8 cellular contexts compared by ENCODE assay signal in genomic region chr1:166920561-166921475, GRCh38. TPM values are rescaled to one million over a fixed set of nuclear protein-coding genes. Genes with fewer than 3 reads are reported as not detected.
A peak's percentile ranks its signal among the peaks of the same experiment; 100 is the strongest.
DNase-seq lines count a peak whose midpoint lies in the region; ATAC-seq and TF ChIP-seq lines count a peak whose summit lies in the region.

No MANE protein-coding gene starts in this region.

- intact Hi-C loops in heart right ventricle (cut with DNase I): loop anchor here in 1 of 10 donors (5.0 kb wide), 1 partner anchor 51 kb away; no protein-coding TSS in a partner anchor
- intact Hi-C loops in posterior cingulate gyrus (cut with DNase I): no loop called here
- intact Hi-C loops in posterior vena cava (cut with DNase I): no loop called here

- H3K4me3 ChIP-seq in GM08714 (ENCODE audit: low read length): peak overlapping the region; percentile 32; the same call in 1 of the 2 replicates
- peak overlapping the region; percentile 5 to 56 (median 46) for H3K4me3 ChIP-seq in heart right ventricle

- peaks cover 0 to 24% (median 7%) of the 10 kb centered on the region in 9 donors for H3K4me1 ChIP-seq in heart right ventricle

- peaks cover 0 to 54% (median 29%) of the 10 kb centered on the region in 7 donors for H3K27me3 ChIP-seq in heart right ventricle

- ATAC-seq in SK-N-SH treated with all-trans-retinoic acid at 6 μM for 48 hours (peak; percentile 31), heart right ventricle (peak; percentile 28 to 76 (median 51)), GM21360 (IDR thresholded peaks at IDR 0.05; ENCODE audit: unreplicated experiment) (no peak), HG03521 (IDR thresholded peaks at IDR 0.05; ENCODE audit: unreplicated experiment) (no peak)

- peak overlapping the region in 5 of 10 donors; percentile 40 to 68 (median 43) for H3K27ac ChIP-seq in heart right ventricle

- no peaks in the 10 kb centered on the region for H3K9me3 ChIP-seq in heart right ventricle

- H3K36me3 ChIP-seq in heart right ventricle: no peaks in the 10 kb centered on the region

- TF ChIP-seq CTCF in heart right ventricle (IDR thresholded peaks at IDR 0.05): peak in 1 of 9 donors; percentile 14

- 5% methylated on average over 105 to 113 of the region's 113 CpGs for WGBS in heart right ventricle, 2 donors

- peak in 1 of 2 donors; percentile 26 for DNase-seq in heart right ventricle
- peak in 7 of 10 donors; percentile 15 to 88 (median 35) for DNase-seq in posterior cingulate gyrus
- DNase-seq in NCI-H2081 (lab: John Stamatoyannopoulos, UW): no peak
- no peak for DNase-seq in posterior vena cava (ENCODE audit: low spot score)

TF ChIP-seq in SK-N-SH treated with all-trans-retinoic acid at 6 μM for 48 hours, 23 proteins besides CTCF, POLR2A, EP300 and RAD21:
- no peak for TF ChIP-seq ZNF70 (CRISPR knock-in tag; IDR thresholded peaks at IDR 0.05)
- TF ChIP-seq, protein P1, sequence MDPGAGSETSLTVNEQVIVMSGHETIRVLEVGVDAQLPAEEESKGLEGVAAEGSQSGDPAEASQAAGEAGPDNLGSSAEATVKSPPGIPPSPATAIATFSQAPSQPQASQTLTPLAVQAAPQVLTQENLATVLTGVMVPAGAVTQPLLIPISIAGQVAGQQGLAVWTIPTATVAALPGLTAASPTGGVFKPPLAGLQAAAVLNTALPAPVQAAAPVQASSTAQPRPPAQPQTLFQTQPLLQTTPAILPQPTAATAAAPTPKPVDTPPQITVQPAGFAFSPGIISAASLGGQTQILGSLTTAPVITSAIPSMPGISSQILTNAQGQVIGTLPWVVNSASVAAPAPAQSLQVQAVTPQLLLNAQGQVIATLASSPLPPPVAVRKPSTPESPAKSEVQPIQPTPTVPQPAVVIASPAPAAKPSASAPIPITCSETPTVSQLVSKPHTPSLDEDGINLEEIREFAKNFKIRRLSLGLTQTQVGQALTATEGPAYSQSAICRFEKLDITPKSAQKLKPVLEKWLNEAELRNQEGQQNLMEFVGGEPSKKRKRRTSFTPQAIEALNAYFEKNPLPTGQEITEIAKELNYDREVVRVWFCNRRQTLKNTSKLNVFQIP (CRISPR knock-in tag; IDR thresholded peaks at IDR 0.05; ENCODE audit: borderline replicate concordance, low read depth): no peak
- no peak for TF ChIP-seq RARB (CRISPR knock-in tag; IDR thresholded peaks at IDR 0.05)
- no peak for TF ChIP-seq ZFP3 (CRISPR knock-in tag; IDR thresholded peaks at IDR 0.05)
- TF ChIP-seq ZFP30 (CRISPR knock-in tag; IDR thresholded peaks at IDR 0.05): no peak
- TF ChIP-seq ZNF8 (CRISPR knock-in tag; IDR thresholded peaks at IDR 0.05): no peak
- TF ChIP-seq CREB5 (CRISPR knock-in tag; IDR thresholded peaks at IDR 0.05; ENCODE audit: low read depth): no peak
- TF ChIP-seq, protein P2, sequence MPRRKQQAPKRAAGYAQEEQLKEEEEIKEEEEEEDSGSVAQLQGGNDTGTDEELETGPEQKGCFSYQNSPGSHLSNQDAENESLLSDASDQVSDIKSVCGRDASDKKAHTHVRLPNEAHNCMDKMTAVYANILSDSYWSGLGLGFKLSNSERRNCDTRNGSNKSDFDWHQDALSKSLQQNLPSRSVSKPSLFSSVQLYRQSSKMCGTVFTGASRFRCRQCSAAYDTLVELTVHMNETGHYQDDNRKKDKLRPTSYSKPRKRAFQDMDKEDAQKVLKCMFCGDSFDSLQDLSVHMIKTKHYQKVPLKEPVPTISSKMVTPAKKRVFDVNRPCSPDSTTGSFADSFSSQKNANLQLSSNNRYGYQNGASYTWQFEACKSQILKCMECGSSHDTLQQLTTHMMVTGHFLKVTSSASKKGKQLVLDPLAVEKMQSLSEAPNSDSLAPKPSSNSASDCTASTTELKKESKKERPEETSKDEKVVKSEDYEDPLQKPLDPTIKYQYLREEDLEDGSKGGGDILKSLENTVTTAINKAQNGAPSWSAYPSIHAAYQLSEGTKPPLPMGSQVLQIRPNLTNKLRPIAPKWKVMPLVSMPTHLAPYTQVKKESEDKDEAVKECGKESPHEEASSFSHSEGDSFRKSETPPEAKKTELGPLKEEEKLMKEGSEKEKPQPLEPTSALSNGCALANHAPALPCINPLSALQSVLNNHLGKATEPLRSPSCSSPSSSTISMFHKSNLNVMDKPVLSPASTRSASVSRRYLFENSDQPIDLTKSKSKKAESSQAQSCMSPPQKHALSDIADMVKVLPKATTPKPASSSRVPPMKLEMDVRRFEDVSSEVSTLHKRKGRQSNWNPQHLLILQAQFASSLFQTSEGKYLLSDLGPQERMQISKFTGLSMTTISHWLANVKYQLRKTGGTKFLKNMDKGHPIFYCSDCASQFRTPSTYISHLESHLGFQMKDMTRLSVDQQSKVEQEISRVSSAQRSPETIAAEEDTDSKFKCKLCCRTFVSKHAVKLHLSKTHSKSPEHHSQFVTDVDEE (CRISPR knock-in tag; IDR thresholded peaks at IDR 0.05): no peak

RNA-seq across cellular contexts. Expression of gene TADA1, which starts 44.8 kb away (rescaled TPM):
- 10 to 100 TPM in 3 of 10 donors, 1 to 10 TPM in 7; 7.5 to 12.8 (median 9.2) TPM for total RNA-seq in heart right ventricle
- polyA plus RNA-seq in heart right ventricle: 1 to 10 TPM; 6.0 to 7.7 TPM
- 1 to 10 TPM; 8.7 to 9.6 TPM for total RNA-seq in posterior vena cava

RNA-seq across cellular contexts. Expression of gene ILDR2, which starts 54.5 kb away (rescaled TPM):
- 10 to 100 TPM in 1 of 10 donors, 1 to 10 TPM in 9; 3.1 to 12.6 (median 5.1) TPM for total RNA-seq in heart right ventricle
- polyA plus RNA-seq in heart right ventricle: under 1 TPM; 0.29 to 0.80 TPM
- total RNA-seq in posterior vena cava: under 1 TPM; 0.10 to 0.14 TPM

Comparison
In these comparisons a context has a peak if more than half of its experiments do, and no peak if none do; other contexts are left out.
1. ATAC-seq: peak in SK-N-SH treated with all-trans-retinoic acid at 6 μM for 48 hours (single experiment) and heart right ventricle (8 of 8); none in GM21360 (single experiment) and HG03521 (single experiment).
2. DNase-seq: peak in posterior cingulate gyrus (7 of 10); none in NCI-H2081 (0 of 2) and posterior vena cava (single experiment).